20 cellular contexts compared by ENCODE assay signal in the genomic region with DNA sequence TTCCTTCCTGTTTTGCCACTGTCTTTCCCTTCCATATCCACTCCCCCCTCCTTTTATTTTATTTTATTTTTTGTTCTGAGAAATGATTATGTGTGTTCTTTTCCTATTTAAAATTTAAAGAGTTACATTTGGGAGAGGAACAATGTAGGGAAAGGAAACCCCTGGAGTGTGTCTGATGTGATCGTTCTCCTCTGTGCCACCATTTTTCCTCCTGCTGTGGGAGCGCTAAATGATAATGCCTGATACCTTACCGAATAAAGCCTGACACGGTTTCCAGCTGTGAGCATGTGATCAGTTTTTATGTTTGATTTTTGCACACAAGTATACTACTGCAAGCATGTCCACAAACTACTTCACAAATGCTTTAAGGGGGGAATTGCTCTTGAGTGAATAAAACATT.
"Had no signal": no experiment of that assay in that cellular context is flagged by ENCODE, and none has a peak within 500 bp of the region (broad histone marks: within the 10 kb centered on the region; RNA-seq: fewer than 3 reads in every experiment).

No MANE protein-coding gene starts in this region.

- H3K9me3 Mint-ChIP-seq: endodermal cell; naive thymus-derived CD4-positive, alpha-beta T cell; nephron progenitor cell; stimulated activated effector memory CD8-positive, alpha-beta T cell treated with anti-CD3 and anti-CD28 coated beads, Interleukin-12 subunit alpha, Interleukin-12 subunit beta, amount 100 ng/mL, for 72 hours had no signal

- ATAC-seq: foreskin keratinocyte; heart left ventricle; naive thymus-derived CD4-positive, alpha-beta T cell; psoas muscle; right lobe of liver; stimulated activated effector memory CD8-positive, alpha-beta T cell treated with anti-CD3 and anti-CD28 coated beads, Interleukin-12 subunit alpha, Interleukin-12 subunit beta, amount 100 ng/mL, for 72 hours; stimulated activated naive CD8-positive, alpha-beta T cell treated with anti-CD3 and anti-CD28 coated beads, Interleukin-15, Interleukin-2, amounts not matched to agents 100 U/mL and 50 U/mL, for 24 hours had no signal

- H3K4me3 Mint-ChIP-seq: endodermal cell; naive thymus-derived CD4-positive, alpha-beta T cell; nephron progenitor cell; stimulated activated effector memory CD8-positive, alpha-beta T cell treated with anti-CD3 and anti-CD28 coated beads, Interleukin-12 subunit alpha, Interleukin-12 subunit beta, amount 100 ng/mL, for 72 hours had no signal

- H3K36me3 Mint-ChIP-seq: naive thymus-derived CD4-positive, alpha-beta T cell; stimulated activated effector memory CD8-positive, alpha-beta T cell treated with anti-CD3 and anti-CD28 coated beads, Interleukin-12 subunit alpha, Interleukin-12 subunit beta, amount 100 ng/mL, for 72 hours had no signal

- H3K27ac Mint-ChIP-seq: endodermal cell; naive thymus-derived CD4-positive, alpha-beta T cell; nephron progenitor cell; stimulated activated effector memory CD8-positive, alpha-beta T cell treated with anti-CD3 and anti-CD28 coated beads, Interleukin-12 subunit alpha, Interleukin-12 subunit beta, amount 100 ng/mL, for 72 hours had no signal

- DNase-seq: effector CD4-positive, alpha-beta T cell; endodermal cell; erythroblast; foreskin keratinocyte; heart left ventricle; hippocampal formation; kidney glomerular epithelial cell; mammary epithelial cell; naive thymus-derived CD4-positive, alpha-beta T cell; nephron progenitor cell; psoas muscle; retina; right lobe of liver; stimulated activated CD4-positive, alpha-beta T cell treated with anti-CD3 and anti-CD28 coated beads, Interleukin-4, amount 100 ng/mL, for 1 hour; stimulated activated CD8-positive, alpha-beta memory T cell treated with anti-CD3 and anti-CD28 coated beads, Interleukin-4, amount 100 ng/mL, for 48 hours; stimulated activated naive CD8-positive, alpha-beta T cell treated with anti-CD3 and anti-CD28 coated beads, Interleukin-15, Interleukin-2, amounts not matched to agents 100 U/mL and 50 U/mL, for 24 hours; tibial artery; upper lobe of left lung; uterus had no signal

- H3K4me1 Mint-ChIP-seq: naive thymus-derived CD4-positive, alpha-beta T cell; nephron progenitor cell; stimulated activated effector memory CD8-positive, alpha-beta T cell treated with anti-CD3 and anti-CD28 coated beads, Interleukin-12 subunit alpha, Interleukin-12 subunit beta, amount 100 ng/mL, for 72 hours had no signal
